ENCODE assay signal across 8 cellular contexts in the genomic region with DNA sequence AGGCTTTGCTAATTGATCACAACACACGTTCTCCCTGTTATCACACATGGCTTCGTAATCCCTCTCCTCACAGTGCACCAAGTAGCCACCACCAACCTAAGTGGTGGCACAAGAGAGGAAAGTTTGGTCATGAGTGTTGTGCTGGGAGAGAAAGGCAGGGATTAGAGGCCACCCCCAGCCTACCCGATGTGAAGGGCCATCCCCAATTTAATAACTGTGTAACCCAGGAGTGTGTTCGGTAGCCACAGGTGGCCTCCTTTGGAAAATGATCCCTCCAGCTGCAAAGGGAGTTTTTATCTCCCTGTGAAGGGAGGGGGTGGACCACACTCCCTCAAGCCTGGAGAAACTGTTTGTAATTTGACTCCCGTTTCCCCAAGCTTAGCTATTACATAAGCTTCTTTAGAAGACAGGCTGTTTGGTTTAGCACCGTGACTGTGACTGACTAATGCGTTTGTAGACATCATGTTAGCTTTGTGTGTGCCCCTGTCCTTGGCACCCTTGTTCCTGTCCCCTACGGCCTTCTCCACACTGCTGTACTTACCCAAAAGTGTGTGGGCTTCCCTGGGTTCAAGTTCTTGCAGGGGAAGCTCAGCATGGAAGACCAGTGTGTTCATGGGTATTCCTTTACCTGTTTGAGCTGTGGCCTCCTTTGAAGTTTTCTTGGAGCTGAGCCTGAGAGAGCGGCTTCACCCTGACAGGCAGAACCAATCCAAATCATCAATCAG. TPM values are rescaled to one million over a fixed set of nuclear protein-coding genes. Genes with fewer than 3 reads are reported as not detected.
DNase-seq lines count a peak whose midpoint lies in the region; ATAC-seq and TF ChIP-seq lines count a peak whose summit lies in the region.

No MANE protein-coding gene starts in this region.

- H3K27me3 Mint-ChIP-seq in activated T-cell treated with anti-CD3 and anti-CD28 coated beads, Interleukin-2, amount 50 U/mL, for 72 hours (ENCODE audit: low read depth), result no peaks in the 10 kb centered on the region

- H3K4me1 Mint-ChIP-seq in activated T-cell treated with anti-CD3 and anti-CD28 coated beads, Interleukin-2, amount 50 U/mL, for 72 hours (ENCODE audit: low read depth), result peaks cover 89% of the 10 kb centered on the region

- DNase-seq in activated T-cell treated with anti-CD3 and anti-CD28 coated beads, Interleukin-2, amount 50 U/mL, for 72 hours, result no peak
- DNase-seq in activated T-cell treated with anti-CD3 and anti-CD28 coated beads for 4 hours, result no peak
- DNase-seq in NCI-H2196 treated with DMSO at 0.1 percent for 48 hours (lab: John Stamatoyannopoulos, UW; ENCODE audit: unreplicated experiment), result peak; percentile 67
- DNase-seq in dedifferentiated amniotic fluid mesenchymal stem cell (ENCODE audit: extremely low spot score), result peak; percentile 22
- no peak for DNase-seq in substantia nigra (lab: John Stamatoyannopoulos, UW)
- DNase-seq in stimulated activated CD4-positive, alpha-beta T cell treated with anti-CD3 and anti-CD28 coated beads, Interleukin-2, amount 100 ng/mL, for 48 hours, result no peak
- no peak for DNase-seq in mucosa of descending colon
- DNase-seq in effector CD8-positive, alpha-beta T cell (lab: John Stamatoyannopoulos, UW), result no peak

- no peaks in the 10 kb centered on the region for H3K9me3 ChIP-seq in mucosa of descending colon

- H3K4me1 ChIP-seq in mucosa of descending colon (ENCODE audit: low read depth), result no peaks in the 10 kb centered on the region

- no peaks in the 10 kb centered on the region for H3K9me3 Mint-ChIP-seq in activated T-cell treated with anti-CD3 and anti-CD28 coated beads, Interleukin-2, amount 50 U/mL, for 72 hours

- no peak for TF ChIP-seq CTCF in mucosa of descending colon (IDR thresholded peaks at IDR 0.05)

- H3K27ac Mint-ChIP-seq in activated T-cell treated with anti-CD3 and anti-CD28 coated beads, Interleukin-2, amount 50 U/mL, for 72 hours, result peak overlapping the region; percentile 56

- no peak for ATAC-seq in activated T-cell treated with anti-CD3 and anti-CD28 coated beads, Interleukin-2, amount 50 U/mL, for 72 hours (replicated peaks in 1 of 2)
- no peak for ATAC-seq in mucosa of descending colon

- H3K4me3 Mint-ChIP-seq in activated T-cell treated with anti-CD3 and anti-CD28 coated beads, Interleukin-2, amount 50 U/mL, for 72 hours, result peak overlapping the region in 1 of 2 donors; percentile 2

- intact Hi-C loops in mucosa of descending colon (cut with DNase I, micrococcal nuclease), result no loop called here

- peaks cover 12 to 39% of the 10 kb centered on the region in 2 donors for H3K36me3 Mint-ChIP-seq in activated T-cell treated with anti-CD3 and anti-CD28 coated beads, Interleukin-2, amount 50 U/mL, for 72 hours (ENCODE audit: insufficient read depth in 2 of 2)

- H3K4me3 ChIP-seq in mucosa of descending colon, result no peak overlapping the region

- H3K36me3 ChIP-seq in mucosa of descending colon (ENCODE audit: low read depth), result no peaks in the 10 kb centered on the region

- H3K27ac ChIP-seq in substantia nigra (ENCODE audit: low read depth, low read length, poor library complexity, severe bottlenecking), result peak overlapping the region; percentile 46

RNA-seq across cellular contexts. Expression of a gene that starts 20.6 kb away (rescaled TPM):
- 100 to 1,000 TPM; 143 to 184 TPM for total RNA-seq in activated T-cell treated with anti-CD3 and anti-CD28 coated beads, Interleukin-2, amount 50 U/mL, for 72 hours
- total RNA-seq in mucosa of descending colon, result 1 to 10 TPM; 4.4 to 5.6 (median 4.4) TPM

Comparison
In these comparisons a context has a peak if more than half of its experiments do, and no peak if none do; other contexts are left out.
1. DNase-seq: peak in NCI-H2196 treated with DMSO at 0.1 percent for 48 hours (single experiment) and dedifferentiated amniotic fluid mesenchymal stem cell (single experiment); none in activated T-cell treated with anti-CD3 and anti-CD28 coated beads, Interleukin-2, amount 50 U/mL, for 72 hours (0 of 2), activated T-cell treated with anti-CD3 and anti-CD28 coated beads for 4 hours (single experiment), substantia nigra (0 of 49), stimulated activated CD4-positive, alpha-beta T cell treated with anti-CD3 and anti-CD28 coated beads, Interleukin-2, amount 100 ng/mL, for 48 hours (0 of 2), mucosa of descending colon (0 of 3) and effector CD8-positive, alpha-beta T cell (single experiment).
2. RNA of a gene that starts 20.6 kb away (total RNA-seq): 143 to 184 TPM in activated T-cell treated with anti-CD3 and anti-CD28 coated beads, Interleukin-2, amount 50 U/mL, for 72 hours; 4.4 to 5.6 TPM in mucosa of descending colon; every median in the first group is over 10 times any median in the second.